ENCODE assay signal across 8 cellular contexts in the genomic region with DNA sequence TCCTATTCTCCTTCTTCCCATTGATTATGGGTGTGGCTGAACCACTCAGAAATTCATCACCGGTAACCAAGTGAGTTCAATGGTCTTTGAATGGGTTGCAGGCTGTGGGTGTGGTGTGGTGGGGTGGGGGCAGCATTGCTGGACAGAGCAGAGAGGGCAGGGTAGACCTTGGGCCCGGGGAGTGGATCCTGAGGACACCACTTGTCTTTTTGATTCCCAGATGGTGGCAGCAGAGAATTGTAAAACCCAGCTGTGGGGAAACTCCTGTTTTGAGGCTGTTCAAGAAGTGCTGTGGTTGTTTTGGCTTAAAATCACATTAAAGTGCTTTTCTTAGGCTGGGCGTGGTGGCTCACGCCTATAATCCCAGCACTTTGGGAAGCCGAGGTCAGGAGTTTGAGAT. TPM values are rescaled to one million over a fixed set of nuclear protein-coding genes. Genes with fewer than 3 reads are reported as not detected.
DNase-seq lines count a peak whose midpoint lies in the region; ATAC-seq, FAIRE-seq and TF ChIP-seq lines count a peak whose summit lies in the region.

No MANE protein-coding gene starts in this region.

- H2AFZ ChIP-seq in OCI-LY3 (ENCODE audit: low read depth, low read length) (no peak overlapping the region), endothelial cell of umbilical vein (ENCODE audit: low read depth, low read length) (no peak overlapping the region), neural progenitor cell (replicated peaks) (no peak overlapping the region)

- H3K9ac ChIP-seq in OCI-LY3 (ENCODE audit: low read length) (no peak overlapping the region), endothelial cell of umbilical vein (replicated peaks; ENCODE audit: extremely low read depth, insufficient read depth, low read length) (no peak overlapping the region), neural progenitor cell (no peak overlapping the region)

- DNase-seq in activated CD8-positive, alpha-beta memory T cell treated with anti-CD3 and anti-CD28 coated beads, Interleukin-2, amount 10 ng/mL, durations not matched to agents 7 days and 5 days, result peak; percentile 43
- DNase-seq in activated CD8-positive, alpha-beta memory T cell treated with anti-CD3 and anti-CD28 coated beads for 24 hours, result no peak
- peak; percentile 32 for DNase-seq in endothelial cell of umbilical vein (ENCODE audit: low read depth, low spot score)
- peak; percentile 57 for DNase-seq in neural progenitor cell (ENCODE audit: low spot score)
- no peak for DNase-seq in NOMO-1 treated with DMSO at 0.1 percent for 48 hours (lab: John Stamatoyannopoulos, UW; ENCODE audit: unreplicated experiment)
- no peak for DNase-seq in activated effector memory CD4-positive, alpha-beta T cell treated with anti-CD3 and anti-CD28 coated beads, Interleukin-2, amount 50 U/mL, for 16 hours
- DNase-seq in NCI-H2196 (lab: John Stamatoyannopoulos, UW; ENCODE audit: unreplicated experiment), result no peak

- H3K27me3 Mint-ChIP-seq in activated CD8-positive, alpha-beta memory T cell treated with anti-CD3 and anti-CD28 coated beads, Interleukin-2, amount 10 ng/mL, durations not matched to agents 7 days and 5 days, result no peaks in the 10 kb centered on the region
- peaks cover 2% of the 10 kb centered on the region for H3K27me3 Mint-ChIP-seq in neural progenitor cell (ENCODE audit: insufficient read depth, low read depth)

- no peak for FAIRE-seq in endothelial cell of umbilical vein (lab: Jason Lieb, UNC)

- no TSS peak for BruUV-seq in endothelial cell of umbilical vein (replicated peaks; lab: Mats Ljungman, UMichigan)

- H3K9me1 ChIP-seq in endothelial cell of umbilical vein (replicated peaks; ENCODE audit: control insufficient read depth, extremely low read depth, insufficient read depth, low read length), result no peaks in the 10 kb centered on the region

- H3K27ac ChIP-seq in OCI-LY3 (ENCODE audit: low read length), result no peak overlapping the region
- H3K27ac ChIP-seq in endothelial cell of umbilical vein (ENCODE audit: insufficient read depth, low read depth, low read length), result no peak overlapping the region
- no peak overlapping the region for H3K27ac ChIP-seq in neural progenitor cell

- ATAC-seq in activated CD8-positive, alpha-beta memory T cell treated with anti-CD3 and anti-CD28 coated beads, Interleukin-2, amount 10 ng/mL, durations not matched to agents 7 days and 5 days, result peak; percentile 45

- H3K4me1 ChIP-seq in OCI-LY3 (ENCODE audit: low read length) (no peaks in the 10 kb centered on the region), endothelial cell of umbilical vein (ENCODE audit: control insufficient read depth, extremely low read depth, insufficient read depth, low read length) (no peaks in the 10 kb centered on the region), neural progenitor cell (no peaks in the 10 kb centered on the region)

- peak; percentile 50 for TF ChIP-seq CTCF in OCI-LY3 (IDR thresholded peaks at IDR 0.05; ENCODE audit: low read depth, low read length)
- peak in 1 of 2 donors; percentile 5 for TF ChIP-seq CTCF in endothelial cell of umbilical vein (IDR thresholded peaks at IDR 0.05; ENCODE audit: extremely low read depth in 1 of 2, insufficient read depth in 1 of 2, low read depth in 1 of 2, low read length in 2 of 2)
- peak; percentile 55 for TF ChIP-seq CTCF in neural progenitor cell (IDR thresholded peaks at IDR 0.05)

- H3K9me3 Mint-ChIP-seq in activated CD8-positive, alpha-beta memory T cell treated with anti-CD3 and anti-CD28 coated beads, Interleukin-2, amount 10 ng/mL, durations not matched to agents 7 days and 5 days (ENCODE audit: low read depth), result no peaks in the 10 kb centered on the region
- peaks cover 4% of the 10 kb centered on the region for H3K9me3 Mint-ChIP-seq in neural progenitor cell

- H3K36me3 ChIP-seq in OCI-LY3 (replicated peaks; ENCODE audit: low read depth, low read length), result no peaks in the 10 kb centered on the region
- H3K36me3 ChIP-seq in endothelial cell of umbilical vein (ENCODE audit: control insufficient read depth in 2 of 2, extremely low read depth in 1 of 2, insufficient read depth in 2 of 2, low read length in 2 of 2), result no peaks in the 10 kb centered on the region
- no peaks in the 10 kb centered on the region for H3K36me3 ChIP-seq in neural progenitor cell

- CTCF ChIA-PET in activated CD8-positive, alpha-beta memory T cell treated with anti-CD3 and anti-CD28 coated beads, Interleukin-2, amount 10 ng/mL, durations not matched to agents 7 days and 5 days (lab: Charles Lee), result no interaction called here
- CTCF ChIA-PET in endothelial cell of umbilical vein (lab: Charles Lee), result interaction anchor here (1.0 to 2.7 kb wide), 2 partner anchors 241 to 245 kb away, joined by 6 to 35 read pairs; no protein-coding TSS in a partner anchor

- no peak for TF ChIP-seq POLR2A in endothelial cell of umbilical vein (IDR thresholded peaks at IDR 0.05; ENCODE audit: low read depth, low read length)

- intact Hi-C loops in endothelial cell of umbilical vein (cut with micrococcal nuclease), result loop anchor here (1.0 kb wide), 1 partner anchor 241 kb away; no protein-coding TSS in a partner anchor

- no peak overlapping the region for H3K4me3 Mint-ChIP-seq in activated CD8-positive, alpha-beta memory T cell treated with anti-CD3 and anti-CD28 coated beads, Interleukin-2, amount 10 ng/mL, durations not matched to agents 7 days and 5 days
- H3K4me3 Mint-ChIP-seq in neural progenitor cell, result no peak overlapping the region

- H3K4me3 ChIP-seq in OCI-LY3 (ENCODE audit: low read length), result no peak overlapping the region
- no peak overlapping the region for H3K4me3 ChIP-seq in endothelial cell of umbilical vein (replicated peaks in 1 of 3; ENCODE audit: insufficient read depth in 1 of 3, low read depth in 1 of 3, low read length in 3 of 3)
- H3K4me3 ChIP-seq in neural progenitor cell, result no peak overlapping the region

- peaks cover 8% of the 10 kb centered on the region; the same call in 1 of the 2 replicates for H3K27me3 ChIP-seq in OCI-LY3 (ENCODE audit: low read depth, low read length)
- peaks cover 0 to 4% of the 10 kb centered on the region in 2 experiments for H3K27me3 ChIP-seq in endothelial cell of umbilical vein (ENCODE audit: control insufficient read depth in 2 of 2, insufficient read depth in 2 of 2, low read length in 2 of 2)
- no peaks in the 10 kb centered on the region for H3K27me3 ChIP-seq in neural progenitor cell

- H3K79me2 ChIP-seq in OCI-LY3 (ENCODE audit: low read length) (no peaks in the 10 kb centered on the region), endothelial cell of umbilical vein (ENCODE audit: control insufficient read depth, insufficient read depth, low read length) (no peaks in the 10 kb centered on the region), neural progenitor cell (ENCODE audit: low read depth) (no peaks in the 10 kb centered on the region)

- H3K4me2 ChIP-seq in OCI-LY3 (ENCODE audit: low read length) (no peak overlapping the region), endothelial cell of umbilical vein (ENCODE audit: insufficient read depth, low read length) (no peak overlapping the region), neural progenitor cell (no peak overlapping the region)

- H3F3A ChIP-seq in neural progenitor cell (ENCODE audit: low read depth), result no peaks in the 10 kb centered on the region

- POLR2A ChIA-PET in endothelial cell of umbilical vein (lab: Charles Lee), result no interaction called here

- H3K27ac Mint-ChIP-seq in activated CD8-positive, alpha-beta memory T cell treated with anti-CD3 and anti-CD28 coated beads, Interleukin-2, amount 10 ng/mL, durations not matched to agents 7 days and 5 days, result no peak overlapping the region
- H3K27ac Mint-ChIP-seq in neural progenitor cell, result no peak overlapping the region

- H3K9me3 ChIP-seq in OCI-LY3 (ENCODE audit: insufficient read depth, low read length) (no peaks in the 10 kb centered on the region), endothelial cell of umbilical vein (replicated peaks; ENCODE audit: control insufficient read depth, insufficient read depth, low read length) (no peaks in the 10 kb centered on the region), neural progenitor cell (ENCODE audit: low read depth) (no peaks in the 10 kb centered on the region)

- no peaks in the 10 kb centered on the region for H3K36me3 Mint-ChIP-seq in activated CD8-positive, alpha-beta memory T cell treated with anti-CD3 and anti-CD28 coated beads, Interleukin-2, amount 10 ng/mL, durations not matched to agents 7 days and 5 days
- H3K36me3 Mint-ChIP-seq in neural progenitor cell, result no peaks in the 10 kb centered on the region

- no peaks in the 10 kb centered on the region for H3K4me1 Mint-ChIP-seq in activated CD8-positive, alpha-beta memory T cell treated with anti-CD3 and anti-CD28 coated beads, Interleukin-2, amount 10 ng/mL, durations not matched to agents 7 days and 5 days
- H3K4me1 Mint-ChIP-seq in neural progenitor cell, result no peaks in the 10 kb centered on the region

- no peaks in the 10 kb centered on the region for H4K20me1 ChIP-seq in OCI-LY3 (ENCODE audit: insufficient read depth, low read length)
- no peaks in the 10 kb centered on the region for H4K20me1 ChIP-seq in endothelial cell of umbilical vein (replicated peaks; ENCODE audit: control insufficient read depth, extremely low read depth, insufficient read depth, low read length)
- no peaks in the 10 kb centered on the region for H4K20me1 ChIP-seq in neural progenitor cell (ENCODE audit: low read depth)

- dilution Hi-C loops in endothelial cell of umbilical vein (cut with MboI; ENCODE audit: extremely low pct_ligation_motif_present, low sequenced_read_pairs), result no loop called here

TF ChIP-seq in endothelial cell of umbilical vein, 7 proteins besides CTCF, POLR2A, EP300 and RAD21 (continues in another document):
- no peak for TF ChIP-seq JUN (IDR thresholded peaks at IDR 0.05; ENCODE audit: borderline replicate concordance, insufficient read depth, insufficient read length, low read depth)
- TF ChIP-seq FOS (IDR thresholded peaks at IDR 0.05; ENCODE audit: borderline replicate concordance, insufficient read depth, low read length), result no peak
- TF ChIP-seq GATA2 (IDR thresholded peaks at IDR 0.05; ENCODE audit: insufficient read depth, insufficient read length, low read depth, low read length), result no peak
- TF ChIP-seq EZH2 (IDR thresholded peaks at IDR 0.05; ENCODE audit: borderline replicate concordance, low read depth, low read length, severe bottlenecking), result no peak
- no peak for TF ChIP-seq POLR2AphosphoS5 (IDR thresholded peaks at IDR 0.05; ENCODE audit: insufficient read depth, low read depth, low read length)

RNA-seq across cellular contexts. Expression of a gene that starts 45.8 kb away (rescaled TPM):
- total RNA-seq in activated CD8-positive, alpha-beta memory T cell treated with anti-CD3 and anti-CD28 coated beads, Interleukin-2, amount 10 ng/mL, durations not matched to agents 7 days and 5 days, result 10 to 100 TPM; 25.5 to 34.7 TPM
- total RNA-seq in endothelial cell of umbilical vein, result 138 and 148 TPM in 2 replicates
- 95.0 and 112 TPM in 2 replicates for polyA plus RNA-seq in endothelial cell of umbilical vein
- polyA plus RNA-seq in endothelial cell of umbilical vein (2011; cell fraction: cytosol; rRNA removed), result 82.8 and 96.8 TPM in 2 replicates
- polyA plus RNA-seq in endothelial cell of umbilical vein (2011; cell fraction: nucleus; rRNA removed), result 74.3 and 90.8 TPM in 2 replicates
- polyA plus RNA-seq in endothelial cell of umbilical vein (2012), result 46.5 and 55.3 TPM in 2 replicates
- polyA minus RNA-seq in endothelial cell of umbilical vein, result 28.0 and 34.8 TPM in 2 replicates
- not detected for polyA minus RNA-seq in endothelial cell of umbilical vein (2011; cell fraction: cytosol; rRNA and poly(A)+ RNA removed)
- polyA minus RNA-seq in endothelial cell of umbilical vein (2011; cell fraction: nucleus; rRNA and poly(A)+ RNA removed), result 24.9 and 26.2 TPM in 2 replicates
- total RNA-seq in neural progenitor cell (ENCODE audit: low replicate concordance), result not detected in 2 replicates

Comparison
In these comparisons a context has a peak if more than half of its experiments do, and no peak if none do; other contexts are left out.
1. DNase-seq: peak in activated CD8-positive, alpha-beta memory T cell treated with anti-CD3 and anti-CD28 coated beads, Interleukin-2, amount 10 ng/mL, durations not matched to agents 7 days and 5 days (single experiment), endothelial cell of umbilical vein (single experiment) and neural progenitor cell (single experiment); none in activated CD8-positive, alpha-beta memory T cell treated with anti-CD3 and anti-CD28 coated beads for 24 hours (single experiment), NOMO-1 treated with DMSO at 0.1 percent for 48 hours (single experiment), activated effector memory CD4-positive, alpha-beta T cell treated with anti-CD3 and anti-CD28 coated beads, Interleukin-2, amount 50 U/mL, for 16 hours (single experiment) and NCI-H2196 (single experiment).
2. RNA of a gene that starts 45.8 kb away (total RNA-seq): 138 to 148 TPM in endothelial cell of umbilical vein and 25.5 to 34.7 TPM in activated CD8-positive, alpha-beta memory T cell treated with anti-CD3 and anti-CD28 coated beads, Interleukin-2, amount 10 ng/mL, durations not matched to agents 7 days and 5 days; not detected in neural progenitor cell; every median in the first group is over 10 times any median in the second.